Comparison of ENCODE assay signal across 16 cellular contexts in genomic region chr4:112979881-112980421, GRCh38.
"Had no signal": no experiment of that assay in that cellular context is flagged by ENCODE, and none has a peak within 500 bp of the region (broad histone marks: within the 10 kb centered on the region; RNA-seq: fewer than 3 reads in every experiment).

No MANE protein-coding gene starts in this region.

- H3K9me3 ChIP-seq: ascending aorta, colonic mucosa, heart left ventricle, transverse colon had no signal

- H3K4me3 Mint-ChIP-seq: activated naive CD4-positive, alpha-beta T cell treated with anti-CD3 and anti-CD28 coated beads, Interleukin-2, amount 50 U/mL, for 24 hours; central memory CD8-positive, alpha-beta T cell; immature natural killer cell; nephron had no signal

- ATAC-seq: left cardiac atrium; stimulated activated naive CD8-positive, alpha-beta T cell treated with anti-CD3 and anti-CD28 coated beads, Interleukin-15, Interleukin-2, amounts not matched to agents 100 U/mL and 50 U/mL, for 24 hours had no signal

- H3K36me3 ChIP-seq: ascending aorta, colonic mucosa, heart left ventricle, transverse colon had no signal

- H3K4me1 Mint-ChIP-seq: activated naive CD4-positive, alpha-beta T cell treated with anti-CD3 and anti-CD28 coated beads, Interleukin-2, amount 50 U/mL, for 24 hours; central memory CD8-positive, alpha-beta T cell; immature natural killer cell; nephron had no signal

- H3K27me3 ChIP-seq: ascending aorta, colonic mucosa, heart left ventricle, transverse colon had no signal

- H3K4me1 ChIP-seq: ascending aorta, colonic mucosa, transverse colon had no signal

- H3K27ac Mint-ChIP-seq: activated naive CD4-positive, alpha-beta T cell treated with anti-CD3 and anti-CD28 coated beads, Interleukin-2, amount 50 U/mL, for 24 hours; immature natural killer cell; nephron had no signal

- H3K27me3 Mint-ChIP-seq: central memory CD8-positive, alpha-beta T cell had no signal

- DNase-seq: activated CD4-positive, alpha-beta T cell treated with anti-CD3 and anti-CD28 coated beads for 1 hour; activated CD4-positive, alpha-beta T cell treated with anti-CD3 and anti-CD28 coated beads, Interleukin-2, amount 50 U/mL, for 4 hours; activated gamma-delta T cell; colonic mucosa; heart left ventricle; immature natural killer cell; left cardiac atrium; occipital lobe; stimulated activated CD4-positive, alpha-beta T cell treated with anti-CD3 and anti-CD28 coated beads, Interleukin-2, amount 100 ng/mL, for 24 hours; stimulated activated naive CD8-positive, alpha-beta T cell treated with anti-CD3 and anti-CD28 coated beads, Interleukin-15, Interleukin-2, amounts not matched to agents 100 U/mL and 50 U/mL, for 24 hours; T1000; transverse colon had no signal

- H3K27ac ChIP-seq: ascending aorta, colonic mucosa, heart left ventricle, transverse colon had no signal

- H3K9me3 Mint-ChIP-seq: activated naive CD4-positive, alpha-beta T cell treated with anti-CD3 and anti-CD28 coated beads, Interleukin-2, amount 50 U/mL, for 24 hours; central memory CD8-positive, alpha-beta T cell had no signal

- H3K36me3 Mint-ChIP-seq: activated naive CD4-positive, alpha-beta T cell treated with anti-CD3 and anti-CD28 coated beads, Interleukin-2, amount 50 U/mL, for 24 hours; immature natural killer cell had no signal

- H3K4me3 ChIP-seq: ascending aorta, colonic mucosa, heart left ventricle, transverse colon had no signal
